Comparison of ENCODE assay signal across 20 cellular contexts in genomic region chr2:182891611-182892010, GRCh38. TPM values are rescaled to one million over a fixed set of nuclear protein-coding genes. Genes with fewer than 3 reads are reported as not detected.
"Had no signal": no experiment of that assay in that cellular context is flagged by ENCODE, and none has a peak within 500 bp of the region (broad histone marks: within the 10 kb centered on the region; RNA-seq: fewer than 3 reads in every experiment).

No MANE protein-coding gene starts in this region.

- H3K4me1 ChIP-seq: lower lobe of right lung, uterus had no signal

- H3K9me3 ChIP-seq: ascending aorta, lower lobe of right lung, tibial artery, uterus had no signal

- H3K27me3 ChIP-seq: ascending aorta, tibial artery, uterus had no signal

- H3K27ac ChIP-seq: ascending aorta, epithelial cell of prostate, lower lobe of right lung, tibial artery, uterus had no signal

- DNase-seq: activated CD4-positive, alpha-beta T cell treated with anti-CD3 and anti-CD28 coated beads for 48 hours; activated CD4-positive, CD25-positive, alpha-beta regulatory T cell; activated CD8-positive, alpha-beta memory T cell treated with anti-CD3 and anti-CD28 coated beads, Interleukin-2, amount 50 U/mL, for 4 hours; activated effector memory CD4-positive, alpha-beta T cell treated with anti-CD3 and anti-CD28 coated beads, Interleukin-2, amount 50 U/mL, for 16 hours; activated T-cell treated with anti-CD3 and anti-CD28 coated beads, Interleukin-2, amount 50 U/mL, for 4 hours; dermis blood vessel endothelial cell; left colon; lower lobe of right lung; posterior cingulate gyrus; stimulated activated naive CD8-positive, alpha-beta T cell treated with anti-CD3 and anti-CD28 coated beads, Interleukin-15, Interleukin-2, amounts not matched to agents 100 U/mL and 50 U/mL, for 24 hours; substantia nigra; T-helper 1 cell; T-helper 9 cell; tibial artery; uterus had no signal

- H3K9me3 Mint-ChIP-seq: activated naive CD4-positive, alpha-beta T cell treated with anti-CD3 and anti-CD28 coated beads, Interleukin-2, amount 50 U/mL, for 24 hours; activated T-cell treated with anti-CD3 and anti-CD28 coated beads, Interleukin-2, amount 50 U/mL, for 4 hours; natural killer cell treated with Interleukin-12 subunit alpha and Interleukin-12 subunit beta and Interleukin-15 and Interleukin-18, amount 100 ng/mL, for 72 hours had no signal

- H3K36me3 Mint-ChIP-seq: activated naive CD4-positive, alpha-beta T cell treated with anti-CD3 and anti-CD28 coated beads, Interleukin-2, amount 50 U/mL, for 24 hours; natural killer cell treated with Interleukin-12 subunit alpha and Interleukin-12 subunit beta and Interleukin-15 and Interleukin-18, amount 100 ng/mL, for 72 hours had no signal

- H3K4me1 Mint-ChIP-seq: activated naive CD4-positive, alpha-beta T cell treated with anti-CD3 and anti-CD28 coated beads, Interleukin-2, amount 50 U/mL, for 24 hours had no signal

- ATAC-seq: activated T-cell treated with anti-CD3 and anti-CD28 coated beads, Interleukin-2, amount 50 U/mL, for 4 hours; lower lobe of right lung; natural killer cell treated with Interleukin-12 subunit alpha and Interleukin-12 subunit beta and Interleukin-15 and Interleukin-18, amount 100 ng/mL, for 72 hours; stimulated activated naive CD8-positive, alpha-beta T cell treated with anti-CD3 and anti-CD28 coated beads, Interleukin-15, Interleukin-2, amounts not matched to agents 100 U/mL and 50 U/mL, for 24 hours had no signal

- H3K4me3 Mint-ChIP-seq: activated naive CD4-positive, alpha-beta T cell treated with anti-CD3 and anti-CD28 coated beads, Interleukin-2, amount 50 U/mL, for 24 hours; activated T-cell treated with anti-CD3 and anti-CD28 coated beads, Interleukin-2, amount 50 U/mL, for 4 hours; natural killer cell treated with Interleukin-12 subunit alpha and Interleukin-12 subunit beta and Interleukin-15 and Interleukin-18, amount 100 ng/mL, for 72 hours had no signal

- H3K36me3 ChIP-seq: ascending aorta, lower lobe of right lung, tibial artery, uterus had no signal

- H3K27ac Mint-ChIP-seq: activated naive CD4-positive, alpha-beta T cell treated with anti-CD3 and anti-CD28 coated beads, Interleukin-2, amount 50 U/mL, for 24 hours; natural killer cell treated with Interleukin-12 subunit alpha and Interleukin-12 subunit beta and Interleukin-15 and Interleukin-18, amount 100 ng/mL, for 72 hours had no signal

- H3K4me3 ChIP-seq: ascending aorta, lower lobe of right lung, tibial artery, uterus had no signal

RNA-seq across cellular contexts. Expression of gene FRZB, which starts 25.2 kb away (rescaled TPM):
- total RNA-seq: activated T-cell treated with anti-CD3 and anti-CD28 coated beads, Interleukin-2, amount 50 U/mL, for 4 hours; glomerular endothelial cell; natural killer cell treated with Interleukin-12 subunit alpha and Interleukin-12 subunit beta and Interleukin-15 and Interleukin-18, amount 100 ng/mL, for 72 hours had no signal
